8 cellular contexts compared by ENCODE assay signal in the genomic region with DNA sequence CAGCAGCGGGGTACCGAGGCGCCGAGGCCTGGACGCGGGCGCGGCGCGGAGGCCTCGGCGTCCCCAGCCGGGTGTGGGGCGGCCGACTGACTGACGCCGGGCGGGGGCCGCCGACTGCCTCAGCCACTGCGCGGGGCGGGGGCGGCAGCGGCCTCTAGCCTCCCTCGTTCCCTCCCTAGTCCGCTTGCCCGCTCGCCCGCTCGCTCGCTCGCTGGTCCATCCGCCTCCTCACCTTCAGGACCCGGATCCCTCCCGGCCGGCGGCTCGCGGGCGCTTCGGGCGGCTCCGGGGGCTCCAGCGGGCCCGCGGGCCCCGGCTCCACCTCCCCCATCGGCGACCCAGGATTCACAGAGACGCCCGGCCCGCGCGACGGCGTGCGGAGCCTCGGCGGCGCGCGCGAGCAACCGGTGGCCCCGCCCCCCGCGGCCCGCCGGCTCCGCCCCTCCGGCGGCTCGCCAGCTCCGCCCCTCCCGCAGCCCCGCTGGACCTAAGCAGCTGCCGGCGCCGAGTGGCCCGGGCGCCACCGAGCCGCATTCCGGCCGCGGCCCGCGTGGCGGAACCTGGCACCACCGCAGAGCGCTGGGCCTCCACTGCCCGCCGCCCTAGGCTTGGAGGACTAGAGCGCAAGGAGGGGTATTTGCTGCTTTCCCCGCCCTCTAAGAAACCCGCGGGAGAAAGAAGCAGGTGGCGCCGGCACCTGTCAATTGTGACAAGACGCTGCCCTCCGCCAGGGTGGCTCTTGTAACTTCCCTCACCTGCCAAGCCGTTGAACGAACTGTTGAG. TPM values are rescaled to one million over a fixed set of nuclear protein-coding genes. Genes with fewer than 3 reads are reported as not detected.
DNase-seq lines count a peak whose midpoint lies in the region; ATAC-seq lines count a peak whose summit lies in the region.

No MANE protein-coding gene starts in this region.

- H3K9me3 ChIP-seq in SJCRH30 (replicated peaks), result no peaks in the 10 kb centered on the region

- H3K36me3 ChIP-seq in SJCRH30, result no peaks in the 10 kb centered on the region

- peak; percentile 55 for ATAC-seq in GM21447 (IDR thresholded peaks at IDR 0.05; ENCODE audit: unreplicated experiment)

- peak overlapping the region; percentile 85 for H3K4me3 ChIP-seq in SJCRH30

- DNase-seq in DMS79 treated with DMSO at 0.1 percent for 48 hours (lab: John Stamatoyannopoulos, UW) (peak; percentile 20), HuH-7.5 (ENCODE audit: low spot score) (peak; percentile 77), SJCRH30 (peak; percentile 51 to 74), germinal center (ENCODE audit: low spot score) (peak; percentile 91), occipital lobe (lab: John Stamatoyannopoulos, UW) (peak; percentile 69)
- DNase-seq in activated naive CD4-positive, alpha-beta T cell (lab: John Stamatoyannopoulos, UW), result peak; percentile 45 to 77 (median 54)

- H3K4me1 ChIP-seq in SJCRH30, result no peaks in the 10 kb centered on the region

- H3K27me3 ChIP-seq in SJCRH30, result no peaks in the 10 kb centered on the region

- no peak overlapping the region; the same call in 1 of the 2 replicates for H3K27ac ChIP-seq in SJCRH30
- H3K27ac ChIP-seq in temporal lobe (ENCODE audit: low read depth, low read length), result peak overlapping the region; percentile 77

RNA-seq across cellular contexts. Expression of gene PHLPP2, which starts 0.8 kb away (rescaled TPM):
- total RNA-seq in SJCRH30 (2014; rRNA removed; shearing (Covaris generic)), result 7.4 and 8.3 TPM in 2 replicates
- 27.0 TPM for total RNA-seq in occipital lobe
- 17.7 TPM for total RNA-seq in temporal lobe

Comparison
In these comparisons a context has a peak if more than half of its experiments do, and no peak if none do; other contexts are left out.
1. DNase-seq: peak in every context shown above with its lines; median percentile 91 in germinal center; 77 in HuH-7.5; 69 in occipital lobe; 62 in SJCRH30; 54 in activated naive CD4-positive, alpha-beta T cell; 20 in DMS79 treated with DMSO at 0.1 percent for 48 hours.